ENCODE assay signal across 8 cellular contexts in the genomic region with DNA sequence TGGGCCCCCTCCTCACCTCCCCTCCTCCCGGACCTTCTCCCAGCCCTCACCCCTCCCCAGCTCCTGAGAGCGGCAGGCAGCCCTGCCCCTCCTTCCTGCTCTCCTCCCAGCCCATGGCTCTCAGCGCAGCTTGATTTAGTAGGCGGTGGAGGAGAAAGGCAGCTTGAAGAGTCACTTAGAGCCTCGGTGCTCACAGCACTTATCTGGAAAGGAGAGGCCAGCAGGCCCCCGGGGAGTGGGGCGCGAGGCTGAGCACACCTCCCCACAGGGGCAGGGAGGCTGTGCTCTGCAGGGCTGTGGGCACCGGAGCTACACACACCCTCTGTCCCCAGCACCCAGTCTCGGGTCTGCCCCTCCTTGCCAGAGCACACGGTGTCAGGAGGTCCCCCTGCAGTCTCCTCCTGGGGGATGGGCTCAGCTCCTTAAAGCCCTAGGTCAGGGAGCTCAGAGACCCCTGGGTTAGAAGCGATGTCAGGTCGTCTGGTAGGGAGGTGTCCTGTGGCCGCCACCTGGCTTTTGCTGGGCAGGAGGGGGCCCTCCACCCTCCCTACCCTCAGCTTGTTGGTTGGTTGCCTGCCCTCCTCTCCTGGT.
DNase-seq lines count a peak whose midpoint lies in the region; ATAC-seq and TF ChIP-seq lines count a peak whose summit lies in the region.

No MANE protein-coding gene starts in this region.

- H3K4me1 Mint-ChIP-seq in activated naive CD4-positive, alpha-beta T cell treated with anti-CD3 and anti-CD28 coated beads, Interleukin-2, amount 10 ng/mL, durations not matched to agents 7 days and 5 days = peaks cover 3% of the 10 kb centered on the region

- ATAC-seq in activated naive CD4-positive, alpha-beta T cell treated with anti-CD3 and anti-CD28 coated beads, Interleukin-2, amount 50 U/mL, for 72 hours = peak; percentile 36 to 42
- ATAC-seq in left cardiac atrium (peak; percentile 28 to 40), foreskin keratinocyte (no peak), HG03175 (IDR thresholded peaks at IDR 0.05; ENCODE audit: unreplicated experiment) (no peak)

- no peak overlapping the region for H3K4me3 Mint-ChIP-seq in activated naive CD4-positive, alpha-beta T cell treated with anti-CD3 and anti-CD28 coated beads, Interleukin-2, amount 10 ng/mL, durations not matched to agents 7 days and 5 days

- H3K27ac ChIP-seq in foreskin keratinocyte = no peak overlapping the region

- H3K4me1 ChIP-seq in foreskin keratinocyte = no peaks in the 10 kb centered on the region

- no peak for TF ChIP-seq CTCF in foreskin keratinocyte (conservative IDR thresholded peaks at IDR 0.05)

- H3K9me3 Mint-ChIP-seq in activated naive CD4-positive, alpha-beta T cell treated with anti-CD3 and anti-CD28 coated beads, Interleukin-2, amount 50 U/mL, for 72 hours = no peaks in the 10 kb centered on the region
- H3K9me3 Mint-ChIP-seq in activated naive CD4-positive, alpha-beta T cell treated with anti-CD3 and anti-CD28 coated beads, Interleukin-2, amount 10 ng/mL, durations not matched to agents 7 days and 5 days = no peaks in the 10 kb centered on the region

- H3K27me3 ChIP-seq in foreskin keratinocyte = peaks cover 91% of the 10 kb centered on the region

- no peaks in the 10 kb centered on the region for H3K36me3 Mint-ChIP-seq in activated naive CD4-positive, alpha-beta T cell treated with anti-CD3 and anti-CD28 coated beads, Interleukin-2, amount 50 U/mL, for 72 hours
- no peaks in the 10 kb centered on the region for H3K36me3 Mint-ChIP-seq in activated naive CD4-positive, alpha-beta T cell treated with anti-CD3 and anti-CD28 coated beads, Interleukin-2, amount 10 ng/mL, durations not matched to agents 7 days and 5 days

- H3K27ac Mint-ChIP-seq in activated naive CD4-positive, alpha-beta T cell treated with anti-CD3 and anti-CD28 coated beads, Interleukin-2, amount 50 U/mL, for 72 hours = no peak overlapping the region
- no peak overlapping the region for H3K27ac Mint-ChIP-seq in activated naive CD4-positive, alpha-beta T cell treated with anti-CD3 and anti-CD28 coated beads, Interleukin-2, amount 10 ng/mL, durations not matched to agents 7 days and 5 days

- DNase-seq in activated naive CD4-positive, alpha-beta T cell treated with anti-CD3 and anti-CD28 coated beads, Interleukin-2, amount 50 U/mL, for 72 hours (ENCODE audit: low spot score in 2 of 2) = no peak
- no peak for DNase-seq in activated naive CD4-positive, alpha-beta T cell treated with anti-CD3 and anti-CD28 coated beads, Interleukin-2, amount 10 ng/mL, durations not matched to agents 7 days and 5 days
- DNase-seq in RPMI8226 (peak; percentile 39), left cardiac atrium (no peak), skeletal muscle cell (ENCODE audit: low read depth) (no peak), inferior parietal cortex (ENCODE audit: extremely low spot score) (no peak), foreskin keratinocyte (no peak)

- H3K4me3 ChIP-seq in skeletal muscle cell (ENCODE audit: low read depth, low read length) = peak overlapping the region; percentile 36

- intact Hi-C loops in left cardiac atrium (cut with DNase I) = no loop called here

- CTCF ChIA-PET in activated naive CD4-positive, alpha-beta T cell treated with anti-CD3 and anti-CD28 coated beads, Interleukin-2, amount 10 ng/mL, durations not matched to agents 7 days and 5 days (lab: Charles Lee) = interaction anchor here (1.2 to 1.3 kb wide), 3 partner anchors 147 to 154 kb away, joined by 3 to 4 read pairs (median 4); no protein-coding TSS in a partner anchor

- peaks cover 80% of the 10 kb centered on the region for H3K27me3 Mint-ChIP-seq in activated naive CD4-positive, alpha-beta T cell treated with anti-CD3 and anti-CD28 coated beads, Interleukin-2, amount 10 ng/mL, durations not matched to agents 7 days and 5 days

Comparison
In these comparisons a context has a peak if more than half of its experiments do, and no peak if none do; other contexts are left out.
1. ATAC-seq: peak in activated naive CD4-positive, alpha-beta T cell treated with anti-CD3 and anti-CD28 coated beads, Interleukin-2, amount 50 U/mL, for 72 hours (2 of 2) and left cardiac atrium (2 of 2); none in foreskin keratinocyte (single experiment) and HG03175 (single experiment).